In genomic region chr12:131831635-131832041, GRCh38 we compare ENCODE assay signal across 9 cellular contexts. TPM values are rescaled to one million over a fixed set of nuclear protein-coding genes. Genes with fewer than 3 reads are reported as not detected.
DNase-seq lines count a peak whose midpoint lies in the region; ATAC-seq, FAIRE-seq and TF ChIP-seq lines count a peak whose summit lies in the region.
"Had no signal": no experiment of that assay in that cellular context is flagged by ENCODE, and none has a peak within 500 bp of the region (broad histone marks: within the 10 kb centered on the region; RNA-seq: fewer than 3 reads in every experiment).

No MANE protein-coding gene starts in this region.

- TF ChIP-seq POLR2A in prostate gland (IDR thresholded peaks at IDR 0.05) (no peak), GM12891 (IDR thresholded peaks at IDR 0.05; ENCODE audit: low read depth, low read length) (no peak)

- no peaks in the 10 kb centered on the region for H3K36me3 ChIP-seq in prostate gland

- peaks cover 6% of the 10 kb centered on the region for H3K27me3 Mint-ChIP-seq in endothelial cell (ENCODE audit: unreplicated experiment)

- no peak overlapping the region for H3K4me3 Mint-ChIP-seq in endothelial cell (ENCODE audit: unreplicated experiment)

- DNase-seq in DMS114 treated with DMSO at 0.1 percent for 48 hours (lab: John Stamatoyannopoulos, UW; ENCODE audit: unreplicated experiment) (peak; percentile 40), NCI-H2227 treated with DMSO at 0.1 percent for 48 hours (lab: John Stamatoyannopoulos, UW) (peak; percentile 26), dorsolateral prefrontal cortex (no peak), prostate gland (ENCODE audit: low spot score) (no peak), GM12891 (ENCODE audit: insufficient read length, low spot score) (no peak), endothelial cell (ENCODE audit: low spot score) (no peak)
- no peak for DNase-seq in activated T-cell treated with anti-CD3 and anti-CD28 coated beads, Interleukin-2, amount 50 U/mL, for 1 hour
- DNase-seq: erythroblast had no signal

- no peak for ATAC-seq in HG02870 (IDR thresholded peaks at IDR 0.05; ENCODE audit: unreplicated experiment)

- no peaks in the 10 kb centered on the region for H3K9me3 Mint-ChIP-seq in endothelial cell (ENCODE audit: unreplicated experiment)

- H3K27ac Mint-ChIP-seq in endothelial cell (ENCODE audit: unreplicated experiment): no peak overlapping the region

- H3K4me1 Mint-ChIP-seq in endothelial cell (ENCODE audit: unreplicated experiment): no peaks in the 10 kb centered on the region

- TF ChIP-seq CTCF in dorsolateral prefrontal cortex (IDR thresholded peaks at IDR 0.05 in 54 of 56, conservative IDR thresholded peaks at IDR 0.05 in 2 of 56; ENCODE audit: low read depth in 1 of 56, partially characterized antibody in 56 of 56): no peak
- TF ChIP-seq CTCF in prostate gland (IDR thresholded peaks at IDR 0.05): no peak
- TF ChIP-seq CTCF in endothelial cell (IDR thresholded peaks at IDR 0.05; ENCODE audit: unreplicated experiment): no peak

- intact Hi-C loops in dorsolateral prefrontal cortex (cut with DNase I) (loop anchor here (2.0 to 5.0 kb wide), 6 partner anchors 66 to 914 kb away; partner anchors contain the start of gene EP400 (in 2 of the 2)), prostate gland (cut with DNase I) (loop anchor here (2.0 to 10.0 kb wide), 3 partner anchors 697 to 915 kb away; no protein-coding TSS in a partner anchor)

- FAIRE-seq in GM12891 (lab: Jason Lieb, UNC): no peak

- H3K27ac ChIP-seq in dorsolateral prefrontal cortex (peak overlapping the region in 56 of 59 donors; percentile 43 to 94 (median 87)), prostate gland (peak overlapping the region; percentile 37 to 60)

- peaks cover 4% of the 10 kb centered on the region for H3K36me3 Mint-ChIP-seq in endothelial cell (ENCODE audit: low read depth, unreplicated experiment)

- H3K9me3 ChIP-seq in prostate gland: no peaks in the 10 kb centered on the region

- H3K4me3 ChIP-seq in dorsolateral prefrontal cortex (peak overlapping the region; percentile 39 to 84 (median 68)), prostate gland (peak overlapping the region; percentile 22 to 34)

- 42% methylated on average over 10 of the region's 16 CpGs for WGBS in prostate gland

- peaks cover 14% of the 10 kb centered on the region for H3K4me1 ChIP-seq in prostate gland (replicated peaks)

- peaks cover 0 to 22% (median 0%) of the 10 kb centered on the region in 45 donors for H3K27me3 ChIP-seq in dorsolateral prefrontal cortex
- peaks cover 14% of the 10 kb centered on the region for H3K27me3 ChIP-seq in prostate gland (replicated peaks; ENCODE audit: insufficient read depth)

TF ChIP-seq in GM12891, 5 proteins besides CTCF, POLR2A, EP300 and RAD21:
- no peak for TF ChIP-seq POU2F2 (IDR thresholded peaks at IDR 0.05; ENCODE audit: low read depth, low read length)
- TF ChIP-seq TAF1 (IDR thresholded peaks at IDR 0.05; ENCODE audit: low read depth, low read length): no peak
- no peak for TF ChIP-seq POLR2AphosphoS5 (IDR thresholded peaks at IDR 0.05; ENCODE audit: low read depth, low read length)
- TF ChIP-seq PAX5 (IDR thresholded peaks at IDR 0.05; ENCODE audit: insufficient read depth, low read length, severe bottlenecking): no peak
- no peak for TF ChIP-seq SPI1 (IDR thresholded peaks at IDR 0.05; ENCODE audit: low read depth, low read length)
TF ChIP-seq in GM12891: peak in this region for 0.

RNA-seq across cellular contexts. Expression of gene MMP17, which starts 3.4 kb away (rescaled TPM):
- total RNA-seq in dorsolateral prefrontal cortex (100 to 1,000 TPM in 2 of 120 experiments, 10 to 100 TPM in 118; 25.5 to 119 (median 63.2) TPM), prostate gland (10 to 100 TPM in 1 of 2 donors, 1 to 10 TPM in 1; 1.1 to 35.7 TPM), endothelial cell (ENCODE audit: unreplicated experiment) (6.3 TPM)
- 0.82 TPM for polyA plus RNA-seq in GM12891 (2012; ENCODE audit: low read depth, missing spikeins)

Comparison
In these comparisons a context has a peak if more than half of its experiments do, and no peak if none do; other contexts are left out.
1. DNase-seq: peak in DMS114 treated with DMSO at 0.1 percent for 48 hours (single experiment) and NCI-H2227 treated with DMSO at 0.1 percent for 48 hours (single experiment); none in dorsolateral prefrontal cortex (0 of 10), prostate gland (single experiment), GM12891 (single experiment), activated T-cell treated with anti-CD3 and anti-CD28 coated beads, Interleukin-2, amount 50 U/mL, for 1 hour (single experiment) and endothelial cell (single experiment).